ENCODE assay signal across 26 cellular contexts in the genomic region with DNA sequence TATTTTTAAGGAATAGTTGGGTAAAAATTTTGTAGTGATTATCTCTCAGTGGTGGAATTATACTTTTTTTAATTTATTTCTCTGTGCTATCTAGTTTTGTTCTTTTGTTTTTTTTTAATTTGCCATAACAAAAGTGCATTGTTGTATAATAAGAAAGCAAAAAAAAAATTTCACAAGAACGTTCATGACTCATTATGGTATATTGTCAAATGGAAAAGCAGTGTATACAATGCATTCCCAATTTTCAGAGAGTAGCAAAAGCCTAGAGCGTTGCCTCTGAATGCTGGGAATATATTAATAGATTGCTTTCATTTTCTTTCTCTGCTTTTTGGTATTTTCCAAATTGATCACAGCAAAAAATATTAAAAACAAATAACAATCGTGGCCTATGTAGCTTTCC.
"Had no signal": no experiment of that assay in that cellular context is flagged by ENCODE, and none has a peak within 500 bp of the region (broad histone marks: within the 10 kb centered on the region; RNA-seq: fewer than 3 reads in every experiment).

No MANE protein-coding gene starts in this region.

- H3K4me3 ChIP-seq: body of pancreas, cardiac muscle cell, colonic mucosa, pancreas, right atrium auricular region, thoracic aorta had no signal

- H3K36me3 ChIP-seq: cardiac muscle cell, colonic mucosa, pancreas, right atrium auricular region, thoracic aorta had no signal

- H3K9me3 ChIP-seq: body of pancreas, colonic mucosa, pancreas, right atrium auricular region, thoracic aorta had no signal

- ATAC-seq: body of pancreas; left colon; naive thymus-derived CD4-positive, alpha-beta T cell; pancreas had no signal

- DNase-seq: activated CD4-positive, alpha-beta T cell treated with anti-CD3 and anti-CD28 coated beads for 4 hours; activated CD4-positive, alpha-beta T cell treated with anti-CD3 and anti-CD28 coated beads, Interleukin-2, amount 50 U/mL, for 48 hours; activated CD8-positive, alpha-beta memory T cell treated with anti-CD3 and anti-CD28 coated beads for 24 hours; activated effector memory CD4-positive, alpha-beta T cell treated with Interleukin-2 at 50 U/mL for 16 hours; activated naive CD4-positive, alpha-beta T cell treated with Interleukin-2 at 50 U/mL for 16 hours; anterior cingulate cortex; body of pancreas; cerebellar nuclear complex; colonic mucosa; effector CD8-positive, alpha-beta T cell; erythroblast; head of caudate nucleus; hippocampal formation; left colon; midbrain; naive thymus-derived CD4-positive, alpha-beta T cell; nucleus accumbens; pancreas; stimulated activated CD4-positive, alpha-beta T cell treated with anti-CD3 and anti-CD28 coated beads, Interleukin-15, amount 100 ng/mL, for 24 hours; stimulated activated CD4-positive, alpha-beta T cell treated with anti-CD3 and anti-CD28 coated beads, Interleukin-2, amount 100 ng/mL, for 24 hours; stimulated activated naive CD4-positive, alpha-beta T cell; T-helper 9 cell had no signal

- H3K27ac ChIP-seq: body of pancreas, cardiac muscle cell, colonic mucosa, pancreas, right atrium auricular region, thoracic aorta, VCaP had no signal

- H3K27me3 ChIP-seq: body of pancreas, cardiac muscle cell, colonic mucosa, pancreas, right atrium auricular region had no signal

- H3K4me1 ChIP-seq: body of pancreas, colonic mucosa, pancreas, right atrium auricular region had no signal
